Comparison of ENCODE assay signal across 9 cellular contexts in the genomic region with DNA sequence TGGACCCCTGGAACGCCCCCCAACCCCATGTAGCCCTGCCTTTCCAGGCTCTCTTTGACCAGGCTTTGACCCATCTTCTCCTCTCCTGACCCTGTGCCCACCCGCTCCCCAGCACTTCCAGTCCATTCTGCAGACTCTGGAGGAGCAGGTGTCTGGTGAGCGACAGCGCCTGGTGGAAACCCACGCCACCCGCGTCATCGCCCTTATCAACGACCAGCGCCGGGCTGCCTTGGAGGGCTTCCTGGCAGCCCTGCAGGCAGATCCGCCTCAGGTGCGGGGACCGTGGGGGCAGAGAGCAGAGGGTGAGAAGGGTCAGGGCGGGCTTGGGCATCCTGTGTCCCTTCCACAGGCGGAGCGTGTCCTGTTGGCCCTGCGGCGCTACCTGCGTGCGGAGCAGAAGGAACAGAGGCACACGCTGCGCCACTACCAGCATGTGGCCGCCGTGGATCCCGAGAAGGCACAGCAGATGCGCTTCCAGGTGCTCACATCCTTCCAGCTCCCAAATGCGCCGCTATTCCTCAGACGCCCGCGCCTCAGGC. TPM values are rescaled to one million over a fixed set of nuclear protein-coding genes. Genes with fewer than 3 reads are reported as not detected.
"Had no signal": no experiment of that assay in that cellular context is flagged by ENCODE, and none has a peak within 500 bp of the region (broad histone marks: within the 10 kb centered on the region; RNA-seq: fewer than 3 reads in every experiment).

No MANE protein-coding gene starts in this region.

- ATAC-seq: HepG2 had no signal

- H3K27ac ChIP-seq: GM23248, HL-60 had no signal

- H3K9ac ChIP-seq: GM23248 had no signal

- H2AFZ ChIP-seq: GM23248 had no signal

- H3K9me3 Mint-ChIP-seq: H9 had no signal

- DNase-seq: GM23248, GOT3, H9, HCEC 1CT, KBM-7 had no signal

- H3K4me3 ChIP-seq: GM23248 had no signal

- H3K4me3 Mint-ChIP-seq: H9, IgD-negative memory B cell had no signal

- H3K27ac Mint-ChIP-seq: IgD-negative memory B cell had no signal

RNA-seq across cellular contexts. Expression of a gene that starts 6.1 kb away (rescaled TPM):
- polyA plus RNA-seq: IgD-negative memory B cell had no signal

RNA-seq across cellular contexts. Expression of a gene that starts 17.8 kb away (rescaled TPM):
- total RNA-seq: GM23248, HT1080 had no signal
- polyA plus RNA-seq: GM23248, IgD-negative memory B cell had no signal

RNA-seq across cellular contexts. Expression of a gene that starts 22.2 kb away (rescaled TPM):
- total RNA-seq: GM23248, HepG2, HT1080 had no signal
- polyA plus RNA-seq: GM23248, HepG2, IgD-negative memory B cell had no signal

RNA-seq across cellular contexts. Expression of a gene that starts 27.9 kb away (rescaled TPM):
- total RNA-seq: GM23248, HT1080 had no signal
